Comparison of ENCODE assay signal across 14 cellular contexts in genomic region chr1:27559466-27560030, GRCh38. TPM values are rescaled to one million over a fixed set of nuclear protein-coding genes. Genes with fewer than 3 reads are reported as not detected.
DNase-seq lines count a peak whose midpoint lies in the region; ATAC-seq, FAIRE-seq and TF ChIP-seq lines count a peak whose summit lies in the region.
"Had no signal": no experiment of that assay in that cellular context is flagged by ENCODE, and none has a peak within 500 bp of the region (broad histone marks: within the 10 kb centered on the region; RNA-seq: fewer than 3 reads in every experiment).

No MANE protein-coding gene starts in this region.

- H3K27ac ChIP-seq in breast epithelium (peak overlapping the region; percentile 65 to 95), mesodermal cell (ENCODE audit: low read depth, low read length, severe bottlenecking) (peak overlapping the region; percentile 81), transverse colon (peak overlapping the region; percentile 37 to 91 (median 78))

- no peak for DNase-seq in breast epithelium (ENCODE audit: low spot score in 2 of 2)
- DNase-seq in MCF 10A (ENCODE audit: unreplicated experiment), result no peak
- DNase-seq in transverse colon, result no peak
- DNase-seq in NCI-H1105 (lab: John Stamatoyannopoulos, UW), result no peak
- DNase-seq in GM12892 (ENCODE audit: insufficient read length), result no peak
- DNase-seq: activated B cell treated with CpG ODN at 0.5 μM for 24 hours; activated T-cell treated with anti-CD3 and anti-CD28 coated beads, Interleukin-2, amount 50 U/mL, for 48 hours; GOT3; NCI-H1436 treated with DMSO at 0.1 percent for 48 hours; NCI-H82 had no signal

- peaks cover 12% of the 10 kb centered on the region for H3K36me3 Mint-ChIP-seq in MCF 10A (ENCODE audit: insufficient read depth, unreplicated experiment)
- H3K36me3 Mint-ChIP-seq in brain, result no peaks in the 10 kb centered on the region

- H3K4me1 Mint-ChIP-seq in MCF 10A (ENCODE audit: insufficient read depth, unreplicated experiment), result peaks cover 41% of the 10 kb centered on the region
- peaks cover 88% of the 10 kb centered on the region for H3K4me1 Mint-ChIP-seq in brain

- H3K27ac Mint-ChIP-seq in MCF 10A (ENCODE audit: low read depth, unreplicated experiment), result no peak overlapping the region
- H3K27ac Mint-ChIP-seq in brain, result peak overlapping the region; percentile 98 to 99 (median 99)
- H3K27ac Mint-ChIP-seq: activated B cell treated with CpG ODN at 0.5 μM for 24 hours had no signal

- H3K27me3 ChIP-seq in breast epithelium (no peaks in the 10 kb centered on the region), transverse colon (no peaks in the 10 kb centered on the region)

- no peaks in the 10 kb centered on the region for H3K27me3 Mint-ChIP-seq in MCF 10A (ENCODE audit: insufficient read depth, unreplicated experiment)
- H3K27me3 Mint-ChIP-seq in brain, result peaks cover 5% of the 10 kb centered on the region
- H3K27me3 Mint-ChIP-seq: activated B cell treated with CpG ODN at 0.5 μM for 24 hours had no signal

- no peak for FAIRE-seq in GM12892 (lab: Jason Lieb, UNC)

- no peak for ATAC-seq in HG03432 (IDR thresholded peaks at IDR 0.05; ENCODE audit: unreplicated experiment)
- ATAC-seq: esophagus mucosa had no signal

- no TSS peak for BruUV-seq in MCF 10A (replicated peaks; lab: Mats Ljungman, UMichigan)

- TF ChIP-seq POLR2A in breast epithelium (IDR thresholded peaks at IDR 0.05) (no peak), transverse colon (IDR thresholded peaks at IDR 0.05) (no peak), GM12892 (IDR thresholded peaks at IDR 0.05; ENCODE audit: low read depth, low read length) (no peak)

- TF ChIP-seq CTCF in breast epithelium (IDR thresholded peaks at IDR 0.05), result no peak
- TF ChIP-seq CTCF in MCF 10A (IDR thresholded peaks at IDR 0.05; ENCODE audit: unreplicated experiment), result no peak
- no peak for TF ChIP-seq CTCF in brain (conservative IDR thresholded peaks at IDR 0.05)
- no peak for TF ChIP-seq CTCF in transverse colon (IDR thresholded peaks at IDR 0.05)

- CTCF ChIA-PET in MCF 10A (lab: Yijun Ruan, JAX), result interaction anchor here (0.8 to 5.4 kb wide), 6 partner anchors 16 to 101 kb away, joined by 3 to 51 read pairs (median 5); no protein-coding TSS in a partner anchor

- H3K9me3 Mint-ChIP-seq in MCF 10A (ENCODE audit: unreplicated experiment), result no peaks in the 10 kb centered on the region
- H3K9me3 Mint-ChIP-seq in brain, result no peaks in the 10 kb centered on the region
- H3K9me3 Mint-ChIP-seq: activated B cell treated with CpG ODN at 0.5 μM for 24 hours had no signal

- H3K4me3 ChIP-seq in breast epithelium (no peak overlapping the region), mesodermal cell (ENCODE audit: extremely low read depth, insufficient read depth, low read length, poor library complexity, severe bottlenecking) (no peak overlapping the region), transverse colon (no peak overlapping the region)

- H3K36me3 ChIP-seq in breast epithelium (no peaks in the 10 kb centered on the region), mesodermal cell (ENCODE audit: control insufficient read depth, insufficient read depth, low read length) (peaks cover 29% of the 10 kb centered on the region), transverse colon (no peaks in the 10 kb centered on the region)

- intact Hi-C loops in breast epithelium (cut with DNase I; ENCODE audit: low total_unique reads) (loop anchor here (5.0 kb wide), 1 partner anchor 43 kb away; the partner anchor contains the start of gene AHDC1), MCF 10A (cut with micrococcal nuclease) (loop anchor here (5.0 kb wide), 2 partner anchors 67 to 103 kb away; partner anchors contain the start of gene WASF2), transverse colon (cut with DNase I; ENCODE audit: low total_unique reads) (loop anchor here (2.0 kb wide), 1 partner anchor 43 kb away; no protein-coding TSS in a partner anchor)

- H3K4me3 Mint-ChIP-seq in MCF 10A (ENCODE audit: unreplicated experiment), result no peak overlapping the region
- H3K4me3 Mint-ChIP-seq in brain, result peak overlapping the region in 4 of 5 experiments; percentile 58 to 77 (median 66)
- H3K4me3 Mint-ChIP-seq: activated B cell treated with CpG ODN at 0.5 μM for 24 hours had no signal

- H3K9me3 ChIP-seq in breast epithelium (no peaks in the 10 kb centered on the region), mesodermal cell (ENCODE audit: control insufficient read depth, low read length) (no peaks in the 10 kb centered on the region), transverse colon (no peaks in the 10 kb centered on the region)

- in situ Hi-C loops in transverse colon (cut with MboI; ENCODE audit: low pct_ligation_motif_present in 1 of 4, low pct_unique_long_range_greater_than_20kb in 1 of 4, low sequenced_read_pairs in 3 of 4), result loop anchor here in 3 of 4 donors (5.0 to 10.0 kb wide), 2 partner anchors 45 to 103 kb away; partner anchors contain the start of gene AHDC1 (in 3 of the 3)

- WGBS in mesodermal cell (ENCODE audit: insufficient coverage in 2 of 2), 2 experiments, result 75 to 89% methylated on average over 6 of the region's 8 CpGs
- 82 to 86% methylated on average over 3 to 8 of the region's 8 CpGs for WGBS in transverse colon (ENCODE audit: low coverage in 1 of 2), 2 donors

- no peak for TF ChIP-seq EP300 in transverse colon (IDR thresholded peaks at IDR 0.05; ENCODE audit: low read depth)

- H3K4me1 ChIP-seq in breast epithelium (peaks cover 46 to 49% of the 10 kb centered on the region in 2 donors), mesodermal cell (ENCODE audit: control insufficient read depth, insufficient read depth, low read length, poor library complexity, severe bottlenecking) (peaks cover 84% of the 10 kb centered on the region), transverse colon (peaks cover 67 to 82% (median 75%) of the 10 kb centered on the region in 4 donors)

- POLR2A ChIA-PET in MCF 10A (lab: Yijun Ruan, JAX), result interaction anchor here (0.6 to 4.2 kb wide), 6 partner anchors 9 to 105 kb away, joined by 3 to 53 read pairs (median 6); partner anchors contain the start of gene WASF2

RNA-seq across cellular contexts. Expression of gene AHDC1, which starts 44.4 kb away (rescaled TPM):
- total RNA-seq in breast epithelium (10 to 100 TPM; 10.7 to 17.1 (median 15.4) TPM), MCF 10A (2022) (18.4 and 25.2 TPM in 2 replicates), transverse colon (10 to 100 TPM; 11.7 to 34.4 (median 21.3) TPM)
- 48.8 TPM for polyA plus RNA-seq in brain (ENCODE audit: insufficient read depth, low read depth, low replicate concordance)
- polyA plus RNA-seq in mesodermal cell (2013, experiment 1 of 2), result 44.6 TPM
- polyA plus RNA-seq in mesodermal cell (2013, experiment 2 of 2), result 35.0 TPM
- polyA plus RNA-seq in GM12892 (2012; ENCODE audit: missing spikeins), result 2.8 TPM
